In the genomic region with DNA sequence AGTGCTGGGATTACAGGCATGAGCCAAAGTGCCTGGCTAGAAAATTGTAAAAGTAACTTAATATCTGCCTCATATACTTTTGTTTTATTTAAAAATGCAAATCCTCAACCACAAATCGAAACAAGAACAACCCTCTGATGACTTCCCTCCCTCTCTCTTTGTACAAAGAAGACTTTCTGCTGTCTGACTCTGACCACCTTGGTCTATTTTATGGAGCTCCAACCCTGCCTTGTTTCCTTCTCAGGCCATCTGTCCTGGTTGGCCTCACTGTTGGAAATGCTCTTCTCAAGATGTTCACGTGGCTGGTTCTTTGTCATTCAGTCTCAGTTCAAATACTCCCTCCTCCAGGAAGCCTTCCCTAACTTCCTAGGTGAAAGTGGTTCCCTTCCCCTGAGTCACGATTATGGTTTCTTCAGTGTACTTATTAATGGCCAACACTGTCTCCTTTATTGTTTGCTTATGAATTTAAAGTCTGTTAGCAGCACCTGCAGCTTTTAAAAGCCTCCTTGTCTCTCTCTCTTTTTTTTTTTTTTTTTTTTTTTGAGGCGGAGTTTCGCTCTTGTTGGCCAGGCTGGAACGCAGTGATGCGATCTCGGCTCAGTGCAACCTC, we compare ENCODE assay signal across 19 cellular contexts.
"Had no signal": no experiment of that assay in that cellular context is flagged by ENCODE, and none has a peak within 500 bp of the region (broad histone marks: within the 10 kb centered on the region; RNA-seq: fewer than 3 reads in every experiment).

No MANE protein-coding gene starts in this region.

- H3K4me1 Mint-ChIP-seq: central memory CD8-positive, alpha-beta T cell had no signal

- H3K27ac ChIP-seq: epithelial cell of prostate, gastrocnemius medialis, parathyroid adenoma, stomach, uterus had no signal

- H3K4me3 ChIP-seq: gastrocnemius medialis, stomach, uterus had no signal

- H3K9me3 Mint-ChIP-seq: activated CD4-positive, alpha-beta memory T cell treated with anti-CD3 and anti-CD28 coated beads for 36 hours; central memory CD8-positive, alpha-beta T cell had no signal

- H3K27ac Mint-ChIP-seq: activated CD4-positive, alpha-beta memory T cell treated with anti-CD3 and anti-CD28 coated beads for 36 hours; activated naive CD8-positive, alpha-beta T cell; mesothelial cell of epicardium had no signal

- H3K36me3 Mint-ChIP-seq: activated CD4-positive, alpha-beta memory T cell treated with anti-CD3 and anti-CD28 coated beads for 36 hours; activated naive CD8-positive, alpha-beta T cell had no signal

- H3K36me3 ChIP-seq: gastrocnemius medialis, stomach, uterus had no signal

- H3K27me3 Mint-ChIP-seq: brain had no signal

- H3K27me3 ChIP-seq: gastrocnemius medialis, stomach, uterus had no signal

- H3K4me1 ChIP-seq: gastrocnemius medialis, parathyroid adenoma, uterus had no signal

- ATAC-seq: gastrocnemius medialis had no signal

- H3K9me3 ChIP-seq: gastrocnemius medialis, stomach, uterus had no signal

- H3K4me3 Mint-ChIP-seq: activated CD4-positive, alpha-beta memory T cell treated with anti-CD3 and anti-CD28 coated beads for 36 hours; activated naive CD8-positive, alpha-beta T cell; brain; central memory CD8-positive, alpha-beta T cell; mesothelial cell of epicardium had no signal

- H3K9ac ChIP-seq: parathyroid adenoma had no signal

- DNase-seq: activated CD4-positive, alpha-beta memory T cell treated with anti-CD3 and anti-CD28 coated beads for 36 hours; activated gamma-delta T cell; activated T-cell treated with anti-CD3 and anti-CD28 coated beads, Interleukin-2, amount 50 U/mL, for 48 hours; amygdala; cortex of kidney; effector CD8-positive, alpha-beta T cell; gastrocnemius medialis; kidney glomerular epithelial cell; retina; stimulated activated CD4-positive, alpha-beta T cell treated with anti-CD3 and anti-CD28 coated beads, Interleukin-15, amount 100 ng/mL, for 24 hours; stimulated activated CD4-positive, alpha-beta T cell treated with anti-CD3 and anti-CD28 coated beads, Interleukin-4, amount 100 ng/mL, for 24 hours; stomach; uterus had no signal
